In the genomic region with DNA sequence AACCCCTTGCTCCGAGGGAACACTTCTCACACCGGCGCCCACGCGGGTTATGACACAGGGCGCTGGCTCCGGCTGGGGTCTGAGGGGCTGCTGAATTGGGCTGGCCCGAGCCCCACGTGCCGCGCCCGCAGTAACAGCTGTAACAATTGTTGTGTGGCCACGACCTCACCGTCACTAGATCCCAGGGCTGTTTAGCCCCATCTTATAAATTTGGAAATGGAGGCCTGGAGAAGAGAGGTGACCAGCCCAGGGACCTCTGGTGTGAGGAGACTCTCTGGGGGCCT, we compare ENCODE assay signal across 10 cellular contexts. TPM values are rescaled to one million over a fixed set of nuclear protein-coding genes. Genes with fewer than 3 reads are reported as not detected.
DNase-seq lines count a peak whose midpoint lies in the region; ATAC-seq and TF ChIP-seq lines count a peak whose summit lies in the region.
"Had no signal": no experiment of that assay in that cellular context is flagged by ENCODE, and none has a peak within 500 bp of the region (broad histone marks: within the 10 kb centered on the region; RNA-seq: fewer than 3 reads in every experiment).

No MANE protein-coding gene starts in this region.

- H3K18ac ChIP-seq in trophoblast cell (ENCODE audit: low read length) = no peak overlapping the region

- no peaks in the 10 kb centered on the region for H3K36me3 Mint-ChIP-seq in CD4-positive, CD25-positive, alpha-beta regulatory T cell

- H2AK5ac ChIP-seq in trophoblast cell (ENCODE audit: low read length) = no peak overlapping the region

- WGBS in esophagus, 2 donors = 75 to 76% methylated on average over 14 of the region's 14 CpGs
- no CpG with 5 or more reads among the region's 14 CpGs for whole genome bisulfite sequencing in trophoblast cell (ENCODE audit: extremely low coverage, insufficient coverage, insufficient read length)

- no peak overlapping the region for H3K14ac ChIP-seq in trophoblast cell (ENCODE audit: low read length)

- H3K27ac ChIP-seq in CD4-positive, CD25-positive, alpha-beta regulatory T cell (ENCODE audit: insufficient read depth, low read length, poor library complexity, severe bottlenecking) = no peak overlapping the region
- H3K27ac ChIP-seq in Peyer's patch (peak overlapping the region in 2 of 4 donors; percentile 35 to 72), esophagus (ENCODE audit: low read depth in 2 of 2, low read length in 1 of 2) (peak overlapping the region; percentile 32 to 58), trophoblast cell (ENCODE audit: low read depth, low read length) (no peak overlapping the region), brain microvascular endothelial cell (no peak overlapping the region)

- H3K79me1 ChIP-seq in trophoblast cell (ENCODE audit: low read length) = peaks cover 3% of the 10 kb centered on the region

- no peak overlapping the region for H4K8ac ChIP-seq in trophoblast cell (ENCODE audit: low read depth, low read length)

- H3K4me3 Mint-ChIP-seq in CD4-positive, CD25-positive, alpha-beta regulatory T cell = peak overlapping the region in 3 of 4 donors; percentile 61 to 70 (median 63)

- no peak for ATAC-seq in CD4-positive, CD25-positive, alpha-beta regulatory T cell (ENCODE audit: low read depth in 2 of 2)
- ATAC-seq in HG03025 (IDR thresholded peaks at IDR 0.05; ENCODE audit: low FRiP score, unreplicated experiment) = no peak

- H4K12ac ChIP-seq in trophoblast cell (ENCODE audit: low read depth, low read length) = peak overlapping the region; percentile 16

- H2BK5ac ChIP-seq in trophoblast cell (ENCODE audit: low read depth, low read length, poor library complexity) = no peak overlapping the region

- H3K9me3 ChIP-seq in CD4-positive, CD25-positive, alpha-beta regulatory T cell (ENCODE audit: control insufficient read depth in 2 of 2, low read length in 2 of 2) = no peaks in the 10 kb centered on the region
- H3K9me3 ChIP-seq in Peyer's patch (no peaks in the 10 kb centered on the region), esophagus (ENCODE audit: control insufficient read depth in 2 of 2, insufficient read depth in 1 of 2, low read depth in 1 of 2, low read length in 1 of 2) (no peaks in the 10 kb centered on the region), trophoblast cell (ENCODE audit: insufficient read depth, low read depth, low read length) (no peaks in the 10 kb centered on the region)

- H3K9me3 Mint-ChIP-seq in CD4-positive, CD25-positive, alpha-beta regulatory T cell = peaks cover 0 to 1% (median 0%) of the 10 kb centered on the region in 7 donors

- no peak overlapping the region for H4K91ac ChIP-seq in trophoblast cell (ENCODE audit: low read depth, low read length)

- no peak for TF ChIP-seq POLR2A in Peyer's patch (IDR thresholded peaks at IDR 0.05)

- H3K36me3 ChIP-seq in CD4-positive, CD25-positive, alpha-beta regulatory T cell (ENCODE audit: control insufficient read depth, insufficient read depth, low read length) = no peaks in the 10 kb centered on the region
- H3K36me3 ChIP-seq in Peyer's patch = no peaks in the 10 kb centered on the region
- no peaks in the 10 kb centered on the region for H3K36me3 ChIP-seq in esophagus (ENCODE audit: control insufficient read depth in 2 of 2, insufficient read depth in 2 of 2, low read length in 1 of 2)
- H3K36me3 ChIP-seq in trophoblast cell (ENCODE audit: control insufficient read depth in 1 of 2, insufficient read depth in 2 of 2, low read length in 2 of 2) = no peaks in the 10 kb centered on the region
- H3K36me3 ChIP-seq in brain microvascular endothelial cell (replicated peaks) = no peaks in the 10 kb centered on the region

- H3K4me2 ChIP-seq in trophoblast cell (ENCODE audit: low read length) = no peak overlapping the region

- in situ Hi-C loops in brain microvascular endothelial cell (cut with HindIII; ENCODE audit: low pct_ligation_motif_present, low sequenced_read_pairs) = no loop called here

- H3K79me2 ChIP-seq in trophoblast cell (ENCODE audit: control insufficient read depth, insufficient read depth, low read length, poor library complexity) = no peaks in the 10 kb centered on the region

- peak overlapping the region; percentile 55 for H2BK120ac ChIP-seq in trophoblast cell (ENCODE audit: insufficient read depth, low read length, poor library complexity)

- no peak overlapping the region for H3K23ac ChIP-seq in trophoblast cell (ENCODE audit: low read length)

- peaks cover 22% of the 10 kb centered on the region for H3K27me3 Mint-ChIP-seq in CD4-positive, CD25-positive, alpha-beta regulatory T cell

- H3K4ac ChIP-seq in trophoblast cell (ENCODE audit: low read depth, low read length) = no peak overlapping the region

- no peak overlapping the region for H2BK12ac ChIP-seq in trophoblast cell (ENCODE audit: low read length)

- peaks cover 6% of the 10 kb centered on the region for H3K4me1 ChIP-seq in CD4-positive, CD25-positive, alpha-beta regulatory T cell (ENCODE audit: control insufficient read depth, insufficient read depth, low read length, poor library complexity, severe bottlenecking)
- H3K4me1 ChIP-seq in Peyer's patch (peaks cover 0 to 17% (median 6%) of the 10 kb centered on the region in 4 donors), esophagus (ENCODE audit: control insufficient read depth in 2 of 2, insufficient read depth in 2 of 2, low read length in 1 of 2) (peaks cover 0 to 2% of the 10 kb centered on the region in 2 donors), trophoblast cell (ENCODE audit: control insufficient read depth in 1 of 2, insufficient read depth in 2 of 2, low read length in 2 of 2) (peaks cover 3 to 5% of the 10 kb centered on the region in 2 experiments)

- no peak overlapping the region for H2AFZ ChIP-seq in trophoblast cell (ENCODE audit: insufficient read depth, low read length, poor library complexity)

- no peak overlapping the region for H3K9ac ChIP-seq in trophoblast cell (ENCODE audit: low read length)

- no peak for TF ChIP-seq CTCF in Peyer's patch (IDR thresholded peaks at IDR 0.05)
- no peak for TF ChIP-seq CTCF in brain microvascular endothelial cell (IDR thresholded peaks at IDR 0.05; ENCODE audit: low read depth, low read length, missing control alignments)

- peaks cover 0 to 5% (median 0%) of the 10 kb centered on the region in 4 donors for H3K4me1 Mint-ChIP-seq in CD4-positive, CD25-positive, alpha-beta regulatory T cell

- no peak for DNase-seq in CD4-positive, CD25-positive, alpha-beta regulatory T cell
- no peak for DNase-seq in Peyer's patch
- DNase-seq in trophoblast cell = no peak
- DNase-seq in NK-92 (lab: John Stamatoyannopoulos, UW; ENCODE audit: unreplicated experiment) = no peak
- DNase-seq in brain microvascular endothelial cell = no peak
- no peak for DNase-seq in middle frontal gyrus (ENCODE audit: extremely low spot score, low spot score)
- DNase-seq: GOT3, NCI-H1092 treated with DMSO at 0.1 percent for 48 hours had no signal

- H3K27ac Mint-ChIP-seq in CD4-positive, CD25-positive, alpha-beta regulatory T cell = no peak overlapping the region

- H3K4me3 ChIP-seq in CD4-positive, CD25-positive, alpha-beta regulatory T cell (ENCODE audit: low read depth, low read length) = no peak overlapping the region
- H3K4me3 ChIP-seq in Peyer's patch = peak overlapping the region; percentile 30 to 57 (median 54)
- H3K4me3 ChIP-seq in esophagus (ENCODE audit: low read depth in 1 of 2, low read length in 2 of 2) = peak overlapping the region; percentile 17 to 46
- no peak overlapping the region for H3K4me3 ChIP-seq in trophoblast cell (ENCODE audit: low read depth, low read length)
- no peak overlapping the region for H3K4me3 ChIP-seq in brain microvascular endothelial cell (ENCODE audit: low read depth, low read length)

- no peaks in the 10 kb centered on the region for H3K27me3 ChIP-seq in CD4-positive, CD25-positive, alpha-beta regulatory T cell (ENCODE audit: control insufficient read depth, insufficient read depth, low read length)
- H3K27me3 ChIP-seq in Peyer's patch = peaks cover 0 to 6% of the 10 kb centered on the region in 2 donors
- H3K27me3 ChIP-seq in esophagus (ENCODE audit: control insufficient read depth in 1 of 2, insufficient read depth in 2 of 2, low read length in 2 of 2) = peaks cover 0 to 10% of the 10 kb centered on the region in 2 donors
- peaks cover 5% of the 10 kb centered on the region for H3K27me3 ChIP-seq in trophoblast cell (ENCODE audit: insufficient read depth, low read length)
- no peaks in the 10 kb centered on the region for H3K27me3 ChIP-seq in brain microvascular endothelial cell (replicated peaks)

RNA-seq across cellular contexts. Expression of a gene that starts 2.0 kb away (rescaled TPM):
- 1.7 TPM for total RNA-seq in CD4-positive, CD25-positive, alpha-beta regulatory T cell
- not detected for polyA plus RNA-seq in CD4-positive, CD25-positive, alpha-beta regulatory T cell
- total RNA-seq in Peyer's patch = 10 to 100 TPM; 21.5 to 77.6 (median 46.0) TPM
- 10 to 100 TPM; 34.5 to 43.2 TPM for polyA plus RNA-seq in esophagus
- 29.6 and 29.9 TPM in 2 replicates for polyA plus RNA-seq in trophoblast cell (2013)

RNA-seq across cellular contexts. Expression of a gene that starts 22.5 kb away (rescaled TPM):
- 11.0 TPM for total RNA-seq in CD4-positive, CD25-positive, alpha-beta regulatory T cell
- 10 to 100 TPM; 12.0 to 22.1 (median 21.1) TPM for polyA plus RNA-seq in CD4-positive, CD25-positive, alpha-beta regulatory T cell
- 100 to 1,000 TPM in 3 of 4 donors, 10 to 100 TPM in 1; 97.4 to 802 (median 479) TPM for total RNA-seq in Peyer's patch
- 100 to 1,000 TPM in 1 of 2 donors, 10 to 100 TPM in 1; 90.7 to 100 TPM for polyA plus RNA-seq in esophagus
- polyA plus RNA-seq in trophoblast cell (2013) = 16.6 and 17.1 TPM in 2 replicates

RNA-seq across cellular contexts. Expression of a gene that starts 47.6 kb away (rescaled TPM):
- total RNA-seq in CD4-positive, CD25-positive, alpha-beta regulatory T cell = 1.3 TPM
- polyA plus RNA-seq in CD4-positive, CD25-positive, alpha-beta regulatory T cell = under 1 TPM in 1 of 4 donors, not detected in 3; 0.16 TPM
- 1 to 10 TPM in 3 of 4 donors, under 1 TPM in 1; 0.70 to 5.8 (median 2.6) TPM for total RNA-seq in Peyer's patch
- 1 to 10 TPM; 1.6 to 2.5 TPM for polyA plus RNA-seq in esophagus
- 29.3 and 30.2 TPM in 2 replicates for polyA plus RNA-seq in trophoblast cell (2013)

Comparison
In these comparisons a context has a peak if more than half of its experiments do, and no peak if none do; other contexts are left out.
1. H3K27ac ChIP-seq: peak in esophagus (2 of 2); none in CD4-positive, CD25-positive, alpha-beta regulatory T cell (single experiment), trophoblast cell (single experiment) and brain microvascular endothelial cell (single experiment).
2. H3K4me3 ChIP-seq: peak in Peyer's patch (4 of 4) and esophagus (2 of 2); none in CD4-positive, CD25-positive, alpha-beta regulatory T cell (single experiment), trophoblast cell (single experiment) and brain microvascular endothelial cell (single experiment).